8 cellular contexts compared by ENCODE assay signal in genomic region chr3:133573629-133574194, GRCh38. TPM values are rescaled to one million over a fixed set of nuclear protein-coding genes. Genes with fewer than 3 reads are reported as not detected.
A peak's percentile ranks its signal among the peaks of the same experiment; 100 is the strongest.
DNase-seq lines count a peak whose midpoint lies in the region; ATAC-seq and TF ChIP-seq lines count a peak whose summit lies in the region.

Gene CDV3, plus strand, starts transcription at chr3:133573686. Its CDS starts 359 bp downstream, at chr3:133574045.

- H3K79me2 ChIP-seq in KMS-11 (ENCODE audit: insufficient read depth, low read depth), result peaks cover 45% of the 10 kb centered on the region

- H3K4me2 ChIP-seq in KMS-11 (peak within 1 kb of the TSS; percentile 93), mesenchymal stem cell (ENCODE audit: low read length, poor library complexity, severe bottlenecking) (peak within 1 kb of the TSS; percentile 90)

- peak within 1 kb of the TSS in 1 of 2 experiments; percentile 42 for H2BK12ac ChIP-seq in mesenchymal stem cell (ENCODE audit: low read length in 2 of 2)

- H2AFZ ChIP-seq in KMS-11 (ENCODE audit: low read depth) (peak within 1 kb of the TSS; percentile 39), mesenchymal stem cell (ENCODE audit: low read depth, low read length) (peak within 1 kb of the TSS; percentile 70)

- DNase-seq in G401 (ENCODE audit: low spot score), result no peak
- DNase-seq in mesenchymal stem cell, result no peak
- DNase-seq in upper lobe of right lung, result no peak
- no peak for DNase-seq in stimulated activated naive CD4-positive, alpha-beta T cell treated with Interleukin-2 at 50 U/mL for 16 hours (lab: John Stamatoyannopoulos, UW)
- no peak for DNase-seq in DMS114 treated with DMSO at 0.1 percent for 48 hours (lab: John Stamatoyannopoulos, UW; ENCODE audit: unreplicated experiment)

- H2AK5ac ChIP-seq in mesenchymal stem cell (ENCODE audit: low read length, severe bottlenecking), result peak within 1 kb of the TSS; percentile 36

- H3K4me3 ChIP-seq in KMS-11 (IDR thresholded peaks at IDR 0.05; ENCODE audit: insufficient read depth, low read depth, low read length) (peak within 1 kb of the TSS; percentile 91), mesenchymal stem cell (ENCODE audit: insufficient read depth in 1 of 2, low read depth in 1 of 2, low read length in 2 of 2) (peak within 1 kb of the TSS; percentile 82 to 94), upper lobe of right lung (peak within 1 kb of the TSS; percentile 86)

- peak within 1 kb of the TSS; percentile 76 to 98 for H3K4ac ChIP-seq in mesenchymal stem cell (ENCODE audit: low read depth in 1 of 2, low read length in 2 of 2)

- H3K27me3 ChIP-seq in KMS-11 (ENCODE audit: insufficient read depth, low read depth) (no peaks in the 10 kb centered on the region), mesenchymal stem cell (ENCODE audit: control insufficient read depth in 1 of 2, insufficient read depth in 1 of 2, low read length in 2 of 2) (no peaks in the 10 kb centered on the region), upper lobe of right lung (no peaks in the 10 kb centered on the region)

- peaks cover 39% of the 10 kb centered on the region for H4K20me1 ChIP-seq in KMS-11 (ENCODE audit: insufficient read depth)

- H2BK120ac ChIP-seq in mesenchymal stem cell (ENCODE audit: low read depth, low read length), result peak within 1 kb of the TSS; percentile 94

- H3K9ac ChIP-seq in KMS-11, result peak within 1 kb of the TSS; percentile 83
- H3K9ac ChIP-seq in mesenchymal stem cell (ENCODE audit: low read length), result peak within 1 kb of the TSS; percentile 98

- under 1% methylated on average over 56 of the region's 81 CpGs for WGBS in mesenchymal stem cell

- H3K27ac ChIP-seq in KMS-11 (peak within 1 kb of the TSS; percentile 90), cingulate gyrus (ENCODE audit: low read depth, low read length) (peak within 1 kb of the TSS; percentile 92), mesenchymal stem cell (ENCODE audit: low read length, poor library complexity, severe bottlenecking) (peak within 1 kb of the TSS; percentile 91), upper lobe of right lung (peak within 1 kb of the TSS; percentile 91)

- no peaks in the 10 kb centered on the region for H3K9me3 ChIP-seq in mesenchymal stem cell (ENCODE audit: control insufficient read depth, low read length)
- H3K9me3 ChIP-seq in upper lobe of right lung, result no peaks in the 10 kb centered on the region

- peak within 1 kb of the TSS; percentile 90 for H4K8ac ChIP-seq in mesenchymal stem cell (ENCODE audit: low read length)

- intact Hi-C loops in upper lobe of right lung (cut with DNase I), result no loop called here

- peaks cover 37% of the 10 kb centered on the region for H3K36me3 ChIP-seq in KMS-11 (ENCODE audit: insufficient read depth)
- H3K36me3 ChIP-seq in mesenchymal stem cell (ENCODE audit: control insufficient read depth in 1 of 2, insufficient read depth in 2 of 2, low read depth in 1 of 2, low read length in 2 of 2), result peaks cover 4 to 35% of the 10 kb centered on the region in 2 experiments
- H3K36me3 ChIP-seq in upper lobe of right lung, result peaks cover 34% of the 10 kb centered on the region

- H4K91ac ChIP-seq in mesenchymal stem cell (ENCODE audit: low read length), result peak within 1 kb of the TSS; percentile 91

- H3K14ac ChIP-seq in mesenchymal stem cell (ENCODE audit: low read length in 2 of 2), result peak within 1 kb of the TSS in 1 of 2 experiments; percentile 99

- in situ Hi-C loops in G401 (cut with HindIII; ENCODE audit: low sequenced_read_pairs), result no loop called here

- H2BK5ac ChIP-seq in mesenchymal stem cell (ENCODE audit: low read depth, low read length, poor library complexity, severe bottlenecking), result peak within 1 kb of the TSS; percentile 90

- peak within 1 kb of the TSS; percentile 96 to 97 for H3K18ac ChIP-seq in mesenchymal stem cell (ENCODE audit: low read depth in 1 of 2, low read length in 2 of 2)

- peak within 1 kb of the TSS; percentile 77 to 82 for H3K23ac ChIP-seq in mesenchymal stem cell (ENCODE audit: low read length in 2 of 2)

- peaks cover 57% of the 10 kb centered on the region for H3K4me1 ChIP-seq in KMS-11 (ENCODE audit: low read depth, poor library complexity, severe bottlenecking)
- H3K4me1 ChIP-seq in mesenchymal stem cell (ENCODE audit: control insufficient read depth, insufficient read depth, low read depth, low read length), result peaks cover 11% of the 10 kb centered on the region
- H3K4me1 ChIP-seq in upper lobe of right lung, result peaks cover 55% of the 10 kb centered on the region

- no peak for TF ChIP-seq CTCF in KMS-11 (conservative IDR thresholded peaks at IDR 0.05; ENCODE audit: low read depth, low read length)
- no peak for TF ChIP-seq CTCF in upper lobe of right lung (IDR thresholded peaks at IDR 0.05)

- H3K79me1 ChIP-seq in mesenchymal stem cell (replicated peaks; ENCODE audit: low read length, poor library complexity, severe bottlenecking), result peaks cover 4% of the 10 kb centered on the region

- H2BK15ac ChIP-seq in mesenchymal stem cell (ENCODE audit: low read depth, poor library complexity, severe bottlenecking), result peak within 1 kb of the TSS; percentile 77

- ATAC-seq in GM21723 (IDR thresholded peaks at IDR 0.05; ENCODE audit: unreplicated experiment) (peak; percentile 23), upper lobe of right lung (peak; percentile 57)

RNA-seq across cellular contexts. Expression of gene CDV3, which starts in this region (rescaled TPM):
- total RNA-seq in G401 (2014; rRNA removed; shearing (Covaris generic)), result 92.7 and 143 TPM in 2 replicates
- 149 TPM for polyA plus RNA-seq in mesenchymal stem cell (2013, experiment 1 of 2)
- 153 TPM for polyA plus RNA-seq in mesenchymal stem cell (2013, experiment 2 of 2)
- total RNA-seq in upper lobe of right lung, result 184 TPM
